Comparison of ENCODE assay signal across 14 cellular contexts in genomic region chr14:33647385-33647786, GRCh38.
DNase-seq lines count a peak whose midpoint lies in the region; ATAC-seq and TF ChIP-seq lines count a peak whose summit lies in the region.
"Had no signal": no experiment of that assay in that cellular context is flagged by ENCODE, and none has a peak within 500 bp of the region (broad histone marks: within the 10 kb centered on the region; RNA-seq: fewer than 3 reads in every experiment).

No MANE protein-coding gene starts in this region.

- DNase-seq in AG09319 (ENCODE audit: extremely low read depth, low read depth) (peak; percentile 80), LHCN-M2 (ENCODE audit: low read depth) (peak; percentile 97), brain pericyte (ENCODE audit: low read depth, low spot score) (peak; percentile 59), lung (ENCODE audit: low spot score) (no peak), MV-4-11 (lab: John Stamatoyannopoulos, UW) (no peak), NCI-H2196 treated with DMSO at 0.1 percent for 48 hours (lab: John Stamatoyannopoulos, UW; ENCODE audit: unreplicated experiment) (no peak), nephron progenitor cell (no peak), NCI-H187 (lab: John Stamatoyannopoulos, UW) (no peak)
- DNase-seq: activated CD4-positive, CD25-positive, alpha-beta regulatory T cell; hippocampal formation; NCI-H2029 treated with DMSO at 0.1 percent for 48 hours; OCI-M1 had no signal

- H3K4me1 ChIP-seq in lung (ENCODE audit: control insufficient read depth in 2 of 2, insufficient read depth in 2 of 2, low read length in 2 of 2) = no peaks in the 10 kb centered on the region

- peaks cover 41% of the 10 kb centered on the region for H3K4me1 Mint-ChIP-seq in nephron progenitor cell
- H3K4me1 Mint-ChIP-seq: stimulated activated effector memory CD8-positive, alpha-beta T cell treated with anti-CD3 and anti-CD28 coated beads, Interleukin-12 subunit alpha, Interleukin-12 subunit beta, amount 100 ng/mL, for 72 hours had no signal

- H3K36me3 Mint-ChIP-seq in nephron progenitor cell (ENCODE audit: low read depth) = no peaks in the 10 kb centered on the region
- H3K36me3 Mint-ChIP-seq: stimulated activated effector memory CD8-positive, alpha-beta T cell treated with anti-CD3 and anti-CD28 coated beads, Interleukin-12 subunit alpha, Interleukin-12 subunit beta, amount 100 ng/mL, for 72 hours had no signal

- no peak overlapping the region for H3K4me3 ChIP-seq in lung

- H3K27ac ChIP-seq in lung (ENCODE audit: low read depth in 1 of 2, low read length in 1 of 2) = no peak overlapping the region

- no peak for TF ChIP-seq CTCF in AG09319 (IDR thresholded peaks at IDR 0.05; ENCODE audit: low read depth, low read length)
- no peak for TF ChIP-seq CTCF in lung (IDR thresholded peaks at IDR 0.05; ENCODE audit: control extremely low read depth, extremely low read depth)
- no peak for TF ChIP-seq CTCF in nephron progenitor cell (IDR thresholded peaks at IDR 0.05)

- peak; percentile 36 for ATAC-seq in lung (ENCODE audit: insufficient read depth, low FRiP score)
- ATAC-seq: stimulated activated effector memory CD8-positive, alpha-beta T cell treated with anti-CD3 and anti-CD28 coated beads, Interleukin-12 subunit alpha, Interleukin-12 subunit beta, amount 100 ng/mL, for 72 hours had no signal

- no peak overlapping the region for H3K4me3 Mint-ChIP-seq in nephron progenitor cell
- H3K4me3 Mint-ChIP-seq: activated T-helper 1 cell treated with anti-CD3 and anti-CD28 coated beads, Interleukin-12 subunit alpha, Interleukin-12 subunit beta, Interleukin-2, Interleukin-4 antibody, amounts not matched to agents 30 ng/mL and 10 ng/mL and 1 ng/mL, durations not matched to agents 14 hours and 24 hours and 36 hours; stimulated activated effector memory CD8-positive, alpha-beta T cell treated with anti-CD3 and anti-CD28 coated beads, Interleukin-12 subunit alpha, Interleukin-12 subunit beta, amount 100 ng/mL, for 72 hours had no signal

- H3K9me3 Mint-ChIP-seq in nephron progenitor cell = no peaks in the 10 kb centered on the region
- H3K9me3 Mint-ChIP-seq: activated T-helper 1 cell treated with anti-CD3 and anti-CD28 coated beads, Interleukin-12 subunit alpha, Interleukin-12 subunit beta, Interleukin-2, Interleukin-4 antibody, amounts not matched to agents 30 ng/mL and 10 ng/mL and 1 ng/mL, durations not matched to agents 14 hours and 24 hours and 36 hours had no signal

- no peaks in the 10 kb centered on the region for H3K27me3 ChIP-seq in lung (ENCODE audit: control insufficient read depth, insufficient read depth)

- peaks cover 3% of the 10 kb centered on the region for H3K27me3 Mint-ChIP-seq in nephron progenitor cell (ENCODE audit: low read depth, poor library complexity)

- 79 to 85% methylated on average over 3 of the region's 3 CpGs for WGBS in lung, 2 donors

- no peaks in the 10 kb centered on the region for H3K36me3 ChIP-seq in lung (ENCODE audit: control insufficient read depth in 2 of 2, insufficient read depth in 2 of 2, low read length in 2 of 2)

- no peak overlapping the region for H3K27ac Mint-ChIP-seq in nephron progenitor cell
- H3K27ac Mint-ChIP-seq: activated T-helper 1 cell treated with anti-CD3 and anti-CD28 coated beads, Interleukin-12 subunit alpha, Interleukin-12 subunit beta, Interleukin-2, Interleukin-4 antibody, amounts not matched to agents 30 ng/mL and 10 ng/mL and 1 ng/mL, durations not matched to agents 14 hours and 24 hours and 36 hours; stimulated activated effector memory CD8-positive, alpha-beta T cell treated with anti-CD3 and anti-CD28 coated beads, Interleukin-12 subunit alpha, Interleukin-12 subunit beta, amount 100 ng/mL, for 72 hours had no signal

- peaks cover 0 to 1% of the 10 kb centered on the region in 2 donors for H3K9me3 ChIP-seq in lung (ENCODE audit: control insufficient read depth in 2 of 2, insufficient read depth in 1 of 2, low read length in 1 of 2)

Comparison
In these comparisons a context has a peak if more than half of its experiments do, and no peak if none do; other contexts are left out.
1. DNase-seq: peak in AG09319 (single experiment), LHCN-M2 (single experiment) and brain pericyte (single experiment); none in lung (single experiment), MV-4-11 (single experiment), NCI-H2196 treated with DMSO at 0.1 percent for 48 hours (single experiment), nephron progenitor cell (single experiment) and NCI-H187 (0 of 2).